Comparison of ENCODE assay signal across 8 cellular contexts in genomic region chr20:8635837-8636236, GRCh38.
"Had no signal": no experiment of that assay in that cellular context is flagged by ENCODE, and none has a peak within 500 bp of the region (broad histone marks: within the 10 kb centered on the region; RNA-seq: fewer than 3 reads in every experiment).

No MANE protein-coding gene starts in this region.

- ATAC-seq: GM12878 had no signal

- H3K4me3 ChIP-seq: GM12878 had no signal

- FAIRE-seq: G401.6, GM12878, GM12891, GM12892, GM18507, GM19239 had no signal

- DNase-seq: GDM1, GF-D8 had no signal
